In genomic region chr18:54919412-54919811, GRCh38 we compare ENCODE assay signal across 36 cellular contexts. TPM values are rescaled to one million over a fixed set of nuclear protein-coding genes. Genes with fewer than 3 reads are reported as not detected.
"Had no signal": no experiment of that assay in that cellular context is flagged by ENCODE, and none has a peak within 500 bp of the region (broad histone marks: within the 10 kb centered on the region; RNA-seq: fewer than 3 reads in every experiment).

No MANE protein-coding gene starts in this region.

- FAIRE-seq: astrocyte, TTC549 had no signal

- H3K27ac ChIP-seq: adrenal gland, body of pancreas, brain microvascular endothelial cell, breast epithelium, VCaP had no signal

- H3K27me3 Mint-ChIP-seq: activated CD4-positive, alpha-beta memory T cell treated with anti-CD3 and anti-CD28 coated beads for 36 hours had no signal

- H3K9me3 ChIP-seq: adrenal gland, body of pancreas, breast epithelium had no signal

- H3K9me3 Mint-ChIP-seq: activated B cell treated with CpG ODN at 0.5 μM for 24 hours; activated CD4-positive, alpha-beta memory T cell treated with anti-CD3 and anti-CD28 coated beads for 36 hours; activated CD8-positive, alpha-beta T cell treated with anti-CD3 and anti-CD28 coated beads for 36 hours; activated naive CD4-positive, alpha-beta T cell treated with anti-CD3 and anti-CD28 coated beads for 36 hours; activated naive CD4-positive, alpha-beta T cell treated with anti-CD3 and anti-CD28 coated beads, Interleukin-2, amount 50 U/mL, for 72 hours; activated naive CD8-positive, alpha-beta T cell treated with anti-CD3 and anti-CD28 coated beads for 36 hours; activated T-cell treated with anti-CD3 and anti-CD28 coated beads, Interleukin-2, amount 50 U/mL, for 4 hours; activated T-cell treated with anti-CD3 and anti-CD28 coated beads, Interleukin-2, amount 50 U/mL, for 72 hours; activated T-helper 1 cell treated with anti-CD3 and anti-CD28 coated beads, Interleukin-12 subunit alpha, Interleukin-12 subunit beta, Interleukin-2, Interleukin-4 antibody, amounts not matched to agents 30 ng/mL and 10 ng/mL and 1 ng/mL, durations not matched to agents 14 hours and 24 hours and 36 hours; activated T-helper 17 cell treated with anti-CD3 and anti-CD28 coated beads, Interleukin-2, amount 50 U/mL, for 72 hours; T-helper 1 cell treated with Interleukin-12 subunit alpha and Interleukin-12 subunit beta and Interleukin-4 antibody, amounts not matched to agents 30 μg/mL and 1 μg/mL, for 36 hours; T-helper 2 cell treated with Interferon-gamma antibody and Interleukin-4, amounts not matched to agents 5 μg/mL and 100 μg/mL, for 36 hours had no signal

- H3K27me3 ChIP-seq: adrenal gland, body of pancreas, brain microvascular endothelial cell, breast epithelium had no signal

- H3K4me3 ChIP-seq: adrenal gland, body of pancreas, breast epithelium had no signal

- H3K36me3 ChIP-seq: adrenal gland, brain microvascular endothelial cell, breast epithelium had no signal

- DNase-seq: activated B cell treated with CpG ODN at 0.5 μM for 24 hours; activated CD4-positive, alpha-beta memory T cell treated with anti-CD3 and anti-CD28 coated beads for 36 hours; activated CD4-positive, alpha-beta T cell treated with anti-CD3 and anti-CD28 coated beads for 48 hours; activated CD4-positive, alpha-beta T cell treated with anti-CD3 and anti-CD28 coated beads, Interleukin-2, amount 50 U/mL, for 1 hour; activated CD4-positive, alpha-beta T cell treated with anti-CD3 and anti-CD28 coated beads, Interleukin-2, amount 50 U/mL, for 4 hours; activated CD4-positive, CD25-positive, alpha-beta regulatory T cell treated with anti-CD3 and anti-CD28 coated beads, Interleukin-2, amount 50 U/mL, for 72 hours; activated CD8-positive, alpha-beta memory T cell treated with anti-CD3 and anti-CD28 coated beads, Interleukin-2, amount 50 U/mL, for 4 hours; activated CD8-positive, alpha-beta T cell treated with anti-CD3 and anti-CD28 coated beads for 36 hours; activated effector memory CD4-positive, alpha-beta T cell treated with anti-CD3 and anti-CD28 coated beads, Interleukin-2, amount 50 U/mL, for 16 hours; activated gamma-delta T cell treated with Interleukin-2 at 50 U/mL for 16 hours; activated naive CD4-positive, alpha-beta T cell; activated naive CD4-positive, alpha-beta T cell treated with anti-CD3 and anti-CD28 coated beads for 36 hours; activated naive CD4-positive, alpha-beta T cell treated with anti-CD3 and anti-CD28 coated beads, Interleukin-2, amount 50 U/mL, for 16 hours; activated naive CD8-positive, alpha-beta T cell treated with anti-CD3 and anti-CD28 coated beads for 36 hours; activated T-cell treated with anti-CD3 and anti-CD28 coated beads for 4 hours; activated T-cell treated with anti-CD3 and anti-CD28 coated beads, Interleukin-2, amount 50 U/mL, for 1 hour; activated T-cell treated with anti-CD3 and anti-CD28 coated beads, Interleukin-2, amount 50 U/mL, for 4 hours; activated T-cell treated with anti-CD3 and anti-CD28 coated beads, Interleukin-2, amount 50 U/mL, for 72 hours; adrenal gland; amniotic stem cell; aorta; body of pancreas; brain microvascular endothelial cell; central memory CD4-positive, alpha-beta T cell; T-helper 2 cell; T-helper 9 cell had no signal

- H3K27ac Mint-ChIP-seq: activated B cell treated with CpG ODN at 0.5 μM for 24 hours; activated CD4-positive, alpha-beta memory T cell treated with anti-CD3 and anti-CD28 coated beads for 36 hours; activated CD8-positive, alpha-beta T cell treated with anti-CD3 and anti-CD28 coated beads for 36 hours; activated naive CD4-positive, alpha-beta T cell treated with anti-CD3 and anti-CD28 coated beads for 36 hours; activated naive CD4-positive, alpha-beta T cell treated with anti-CD3 and anti-CD28 coated beads, Interleukin-2, amount 50 U/mL, for 72 hours; activated naive CD8-positive, alpha-beta T cell treated with anti-CD3 and anti-CD28 coated beads for 36 hours; activated T-cell treated with anti-CD3 and anti-CD28 coated beads, Interleukin-2, amount 50 U/mL, for 72 hours; activated T-helper 1 cell treated with anti-CD3 and anti-CD28 coated beads, Interleukin-12 subunit alpha, Interleukin-12 subunit beta, Interleukin-2, Interleukin-4 antibody, amounts not matched to agents 30 ng/mL and 10 ng/mL and 1 ng/mL, durations not matched to agents 14 hours and 24 hours and 36 hours; activated T-helper 17 cell treated with anti-CD3 and anti-CD28 coated beads, Interleukin-2, amount 50 U/mL, for 72 hours; T-helper 1 cell treated with Interleukin-12 subunit alpha and Interleukin-12 subunit beta and Interleukin-4 antibody, amounts not matched to agents 30 μg/mL and 1 μg/mL, for 36 hours; T-helper 2 cell treated with Interferon-gamma antibody and Interleukin-4, amounts not matched to agents 5 μg/mL and 100 μg/mL, for 36 hours had no signal

- ATAC-seq: activated CD8-positive, alpha-beta T cell treated with anti-CD3 and anti-CD28 coated beads for 36 hours; activated naive CD4-positive, alpha-beta T cell treated with anti-CD3 and anti-CD28 coated beads, Interleukin-2, amount 50 U/mL, for 72 hours; activated T-cell treated with anti-CD3 and anti-CD28 coated beads, Interleukin-2, amount 50 U/mL, for 4 hours; activated T-cell treated with anti-CD3 and anti-CD28 coated beads, Interleukin-2, amount 50 U/mL, for 72 hours; activated T-helper 17 cell treated with anti-CD3 and anti-CD28 coated beads, Interleukin-2, amount 50 U/mL, for 72 hours; body of pancreas had no signal

- H3K36me3 Mint-ChIP-seq: activated CD4-positive, alpha-beta memory T cell treated with anti-CD3 and anti-CD28 coated beads for 36 hours; activated naive CD4-positive, alpha-beta T cell treated with anti-CD3 and anti-CD28 coated beads, Interleukin-2, amount 50 U/mL, for 72 hours; activated naive CD8-positive, alpha-beta T cell treated with anti-CD3 and anti-CD28 coated beads for 36 hours had no signal

- H3K4me1 ChIP-seq: adrenal gland, body of pancreas, breast epithelium had no signal

- H3K4me3 Mint-ChIP-seq: activated B cell treated with CpG ODN at 0.5 μM for 24 hours; activated CD4-positive, alpha-beta memory T cell treated with anti-CD3 and anti-CD28 coated beads for 36 hours; activated CD8-positive, alpha-beta T cell treated with anti-CD3 and anti-CD28 coated beads for 36 hours; activated naive CD4-positive, alpha-beta T cell treated with anti-CD3 and anti-CD28 coated beads for 36 hours; activated naive CD8-positive, alpha-beta T cell treated with anti-CD3 and anti-CD28 coated beads for 36 hours; activated T-cell treated with anti-CD3 and anti-CD28 coated beads, Interleukin-2, amount 50 U/mL, for 4 hours; activated T-cell treated with anti-CD3 and anti-CD28 coated beads, Interleukin-2, amount 50 U/mL, for 72 hours; activated T-helper 1 cell treated with anti-CD3 and anti-CD28 coated beads, Interleukin-12 subunit alpha, Interleukin-12 subunit beta, Interleukin-2, Interleukin-4 antibody, amounts not matched to agents 30 ng/mL and 10 ng/mL and 1 ng/mL, durations not matched to agents 14 hours and 24 hours and 36 hours; activated T-helper 17 cell treated with anti-CD3 and anti-CD28 coated beads, Interleukin-2, amount 50 U/mL, for 72 hours; T-helper 1 cell treated with Interleukin-12 subunit alpha and Interleukin-12 subunit beta and Interleukin-4 antibody, amounts not matched to agents 30 μg/mL and 1 μg/mL, for 36 hours; T-helper 2 cell treated with Interferon-gamma antibody and Interleukin-4, amounts not matched to agents 5 μg/mL and 100 μg/mL, for 36 hours had no signal

- H3K4me1 Mint-ChIP-seq: activated B cell treated with CpG ODN at 0.5 μM for 24 hours; activated naive CD8-positive, alpha-beta T cell treated with anti-CD3 and anti-CD28 coated beads for 36 hours; activated T-helper 17 cell treated with anti-CD3 and anti-CD28 coated beads, Interleukin-2, amount 50 U/mL, for 72 hours had no signal

RNA-seq across cellular contexts. Expression of gene CCDC68, which starts 39.8 kb away (rescaled TPM):
- total RNA-seq: activated CD4-positive, alpha-beta memory T cell treated with anti-CD3 and anti-CD28 coated beads for 36 hours; activated CD8-positive, alpha-beta memory T cell treated with anti-CD3 and anti-CD28 coated beads for 36 hours; activated CD8-positive, alpha-beta T cell treated with anti-CD3 and anti-CD28 coated beads for 36 hours; activated naive CD4-positive, alpha-beta T cell treated with anti-CD3 and anti-CD28 coated beads for 36 hours; activated naive CD4-positive, alpha-beta T cell treated with anti-CD3 and anti-CD28 coated beads, Interleukin-2, amount 50 U/mL, for 72 hours; activated naive CD8-positive, alpha-beta T cell treated with anti-CD3 and anti-CD28 coated beads for 36 hours; activated T-cell treated with anti-CD3 and anti-CD28 coated beads, Interleukin-2, amount 50 U/mL, for 4 hours; activated T-cell treated with anti-CD3 and anti-CD28 coated beads, Interleukin-2, amount 50 U/mL, for 72 hours; activated T-helper 1 cell treated with anti-CD3 and anti-CD28 coated beads, Interleukin-12 subunit alpha, Interleukin-12 subunit beta, Interleukin-2, Interleukin-4 antibody, amounts not matched to agents 30 ng/mL and 10 ng/mL and 1 ng/mL, durations not matched to agents 14 hours and 24 hours and 36 hours had no signal
